In the genomic region with DNA sequence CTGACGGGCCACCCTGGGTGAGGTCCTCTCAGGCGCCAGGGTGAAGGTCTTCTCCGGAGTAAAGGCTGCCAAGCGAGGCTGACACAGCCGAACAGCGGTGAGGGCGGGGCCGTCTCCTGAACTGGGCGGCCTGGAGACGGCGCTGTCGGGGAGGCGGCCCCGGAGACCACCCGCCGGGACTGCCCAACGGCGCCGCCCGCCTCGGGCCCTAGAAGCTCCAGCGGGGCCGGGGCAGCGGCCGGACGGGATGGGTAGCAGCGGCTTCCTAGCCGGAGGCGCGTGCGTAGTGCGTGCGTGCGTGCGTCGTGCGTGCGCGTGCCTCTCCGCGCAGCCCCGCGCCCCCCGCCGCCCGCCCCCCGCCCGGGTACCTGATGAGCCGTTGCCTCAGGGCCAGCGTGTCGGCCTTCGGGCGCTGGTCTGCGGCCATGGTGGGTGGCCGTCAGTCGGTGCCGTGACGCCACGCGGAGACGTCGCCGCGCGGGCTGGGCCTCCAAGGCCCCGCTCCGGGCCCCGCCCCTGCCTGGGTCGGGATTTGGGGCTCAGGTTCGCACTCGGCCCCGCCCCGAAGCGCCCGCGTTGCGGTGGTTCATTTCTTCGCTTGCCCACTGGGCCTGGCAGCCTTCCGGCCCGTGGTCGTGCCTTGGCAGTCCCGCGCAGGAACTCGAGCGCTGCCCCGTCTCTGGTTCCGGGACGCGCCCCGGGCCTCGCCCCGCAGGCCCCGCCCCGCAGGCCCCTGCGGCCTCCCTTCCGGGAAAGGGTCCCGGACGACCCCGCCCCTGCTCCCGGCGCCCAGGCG, we compare ENCODE assay signal across 1 cellular context.
TF ChIP-seq lines count a peak whose summit lies in the region.

A gene (minus strand): TSS at position 679 of the 796 bp plus-strand sequence. CDS start 252 bp downstream, at position 427.

TF ChIP-seq in HEK293, 187 proteins besides CTCF, POLR2A, EP300 and RAD21 (continued from another document):
- TF ChIP-seq, protein P1, sequence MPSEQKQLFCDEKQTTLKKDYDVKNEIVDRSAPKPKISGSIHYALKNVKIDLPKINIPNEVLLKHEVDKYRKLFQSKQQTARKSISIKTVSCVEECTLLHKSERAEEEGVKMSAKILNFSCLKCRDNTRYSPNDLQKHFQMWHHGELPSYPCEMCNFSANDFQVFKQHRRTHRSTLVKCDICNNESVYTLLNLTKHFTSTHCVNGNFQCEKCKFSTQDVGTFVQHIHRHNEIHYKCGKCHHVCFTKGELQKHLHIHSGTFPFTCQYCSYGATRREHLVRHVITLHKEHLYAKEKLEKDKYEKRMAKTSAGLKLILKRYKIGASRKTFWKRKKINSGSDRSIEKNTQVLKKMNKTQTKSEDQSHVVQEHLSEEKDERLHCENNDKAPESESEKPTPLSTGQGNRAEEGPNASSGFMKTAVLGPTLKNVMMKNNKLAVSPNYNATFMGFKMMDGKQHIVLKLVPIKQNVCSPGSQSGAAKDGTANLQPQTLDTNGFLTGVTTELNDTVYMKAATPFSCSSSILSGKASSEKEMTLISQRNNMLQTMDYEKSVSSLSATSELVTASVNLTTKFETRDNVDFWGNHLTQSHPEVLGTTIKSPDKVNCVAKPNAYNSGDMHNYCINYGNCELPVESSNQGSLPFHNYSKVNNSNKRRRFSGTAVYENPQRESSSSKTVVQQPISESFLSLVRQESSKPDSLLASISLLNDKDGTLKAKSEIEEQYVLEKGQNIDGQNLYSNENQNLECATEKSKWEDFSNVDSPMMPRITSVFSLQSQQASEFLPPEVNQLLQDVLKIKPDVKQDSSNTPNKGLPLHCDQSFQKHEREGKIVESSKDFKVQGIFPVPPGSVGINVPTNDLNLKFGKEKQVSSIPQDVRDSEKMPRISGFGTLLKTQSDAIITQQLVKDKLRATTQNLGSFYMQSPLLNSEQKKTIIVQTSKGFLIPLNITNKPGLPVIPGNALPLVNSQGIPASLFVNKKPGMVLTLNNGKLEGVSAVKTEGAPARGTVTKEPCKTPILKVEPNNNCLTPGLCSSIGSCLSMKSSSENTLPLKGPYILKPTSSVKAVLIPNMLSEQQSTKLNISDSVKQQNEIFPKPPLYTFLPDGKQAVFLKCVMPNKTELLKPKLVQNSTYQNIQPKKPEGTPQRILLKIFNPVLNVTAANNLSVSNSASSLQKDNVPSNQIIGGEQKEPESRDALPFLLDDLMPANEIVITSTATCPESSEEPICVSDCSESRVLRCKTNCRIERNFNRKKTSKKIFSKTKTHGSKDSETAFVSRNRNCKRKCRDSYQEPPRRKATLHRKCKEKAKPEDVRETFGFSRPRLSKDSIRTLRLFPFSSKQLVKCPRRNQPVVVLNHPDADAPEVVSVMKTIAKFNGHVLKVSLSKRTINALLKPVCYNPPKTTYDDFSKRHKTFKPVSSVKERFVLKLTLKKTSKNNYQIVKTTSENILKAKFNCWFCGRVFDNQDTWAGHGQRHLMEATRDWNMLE (tag by site-specific recombination; conservative IDR thresholded peaks at IDR 0.05; ENCODE audit: low read depth) = peak; percentile 47; the same call in 1 of the 2 replicates
- TF ChIP-seq ZNF555 (tag by site-specific recombination; conservative IDR thresholded peaks at IDR 0.05) (no peak), KLF7 (tag by site-specific recombination; IDR thresholded peaks at IDR 0.05; ENCODE audit: borderline replicate concordance) (peak; percentile 74; the same call in 1 of the 2 replicates), ZNF423 (tag by site-specific recombination; IDR thresholded peaks at IDR 0.05) (no peak), ZNF350 (tag by site-specific recombination; IDR thresholded peaks at IDR 0.05) (no peak), ZNF544 (tag by site-specific recombination; IDR thresholded peaks at IDR 0.05) (no peak), ZNF600 (tag by site-specific recombination; IDR thresholded peaks at IDR 0.05) (no peak), KLF10 (tag by site-specific recombination; IDR thresholded peaks at IDR 0.05) (peak; percentile 64; the same call in 1 of the 2 replicates)
- TF ChIP-seq, protein P2, sequence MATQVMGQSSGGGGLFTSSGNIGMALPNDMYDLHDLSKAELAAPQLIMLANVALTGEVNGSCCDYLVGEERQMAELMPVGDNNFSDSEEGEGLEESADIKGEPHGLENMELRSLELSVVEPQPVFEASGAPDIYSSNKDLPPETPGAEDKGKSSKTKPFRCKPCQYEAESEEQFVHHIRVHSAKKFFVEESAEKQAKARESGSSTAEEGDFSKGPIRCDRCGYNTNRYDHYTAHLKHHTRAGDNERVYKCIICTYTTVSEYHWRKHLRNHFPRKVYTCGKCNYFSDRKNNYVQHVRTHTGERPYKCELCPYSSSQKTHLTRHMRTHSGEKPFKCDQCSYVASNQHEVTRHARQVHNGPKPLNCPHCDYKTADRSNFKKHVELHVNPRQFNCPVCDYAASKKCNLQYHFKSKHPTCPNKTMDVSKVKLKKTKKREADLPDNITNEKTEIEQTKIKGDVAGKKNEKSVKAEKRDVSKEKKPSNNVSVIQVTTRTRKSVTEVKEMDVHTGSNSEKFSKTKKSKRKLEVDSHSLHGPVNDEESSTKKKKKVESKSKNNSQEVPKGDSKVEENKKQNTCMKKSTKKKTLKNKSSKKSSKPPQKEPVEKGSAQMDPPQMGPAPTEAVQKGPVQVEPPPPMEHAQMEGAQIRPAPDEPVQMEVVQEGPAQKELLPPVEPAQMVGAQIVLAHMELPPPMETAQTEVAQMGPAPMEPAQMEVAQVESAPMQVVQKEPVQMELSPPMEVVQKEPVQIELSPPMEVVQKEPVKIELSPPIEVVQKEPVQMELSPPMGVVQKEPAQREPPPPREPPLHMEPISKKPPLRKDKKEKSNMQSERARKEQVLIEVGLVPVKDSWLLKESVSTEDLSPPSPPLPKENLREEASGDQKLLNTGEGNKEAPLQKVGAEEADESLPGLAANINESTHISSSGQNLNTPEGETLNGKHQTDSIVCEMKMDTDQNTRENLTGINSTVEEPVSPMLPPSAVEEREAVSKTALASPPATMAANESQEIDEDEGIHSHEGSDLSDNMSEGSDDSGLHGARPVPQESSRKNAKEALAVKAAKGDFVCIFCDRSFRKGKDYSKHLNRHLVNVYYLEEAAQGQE (tag by site-specific recombination; IDR thresholded peaks at IDR 0.05) = no peak
- TF ChIP-seq, protein P3, sequence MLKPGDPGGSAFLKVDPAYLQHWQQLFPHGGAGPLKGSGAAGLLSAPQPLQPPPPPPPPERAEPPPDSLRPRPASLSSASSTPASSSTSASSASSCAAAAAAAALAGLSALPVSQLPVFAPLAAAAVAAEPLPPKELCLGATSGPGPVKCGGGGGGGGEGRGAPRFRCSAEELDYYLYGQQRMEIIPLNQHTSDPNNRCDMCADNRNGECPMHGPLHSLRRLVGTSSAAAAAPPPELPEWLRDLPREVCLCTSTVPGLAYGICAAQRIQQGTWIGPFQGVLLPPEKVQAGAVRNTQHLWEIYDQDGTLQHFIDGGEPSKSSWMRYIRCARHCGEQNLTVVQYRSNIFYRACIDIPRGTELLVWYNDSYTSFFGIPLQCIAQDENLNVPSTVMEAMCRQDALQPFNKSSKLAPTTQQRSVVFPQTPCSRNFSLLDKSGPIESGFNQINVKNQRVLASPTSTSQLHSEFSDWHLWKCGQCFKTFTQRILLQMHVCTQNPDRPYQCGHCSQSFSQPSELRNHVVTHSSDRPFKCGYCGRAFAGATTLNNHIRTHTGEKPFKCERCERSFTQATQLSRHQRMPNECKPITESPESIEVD (tag by site-specific recombination; IDR thresholded peaks at IDR 0.05) = no peak
- TF ChIP-seq, protein P4, sequence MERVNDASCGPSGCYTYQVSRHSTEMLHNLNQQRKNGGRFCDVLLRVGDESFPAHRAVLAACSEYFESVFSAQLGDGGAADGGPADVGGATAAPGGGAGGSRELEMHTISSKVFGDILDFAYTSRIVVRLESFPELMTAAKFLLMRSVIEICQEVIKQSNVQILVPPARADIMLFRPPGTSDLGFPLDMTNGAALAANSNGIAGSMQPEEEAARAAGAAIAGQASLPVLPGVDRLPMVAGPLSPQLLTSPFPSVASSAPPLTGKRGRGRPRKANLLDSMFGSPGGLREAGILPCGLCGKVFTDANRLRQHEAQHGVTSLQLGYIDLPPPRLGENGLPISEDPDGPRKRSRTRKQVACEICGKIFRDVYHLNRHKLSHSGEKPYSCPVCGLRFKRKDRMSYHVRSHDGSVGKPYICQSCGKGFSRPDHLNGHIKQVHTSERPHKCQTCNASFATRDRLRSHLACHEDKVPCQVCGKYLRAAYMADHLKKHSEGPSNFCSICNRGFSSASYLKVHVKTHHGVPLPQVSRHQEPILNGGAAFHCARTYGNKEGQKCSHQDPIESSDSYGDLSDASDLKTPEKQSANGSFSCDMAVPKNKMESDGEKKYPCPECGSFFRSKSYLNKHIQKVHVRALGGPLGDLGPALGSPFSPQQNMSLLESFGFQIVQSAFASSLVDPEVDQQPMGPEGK (tag by site-specific recombination; IDR thresholded peaks at IDR 0.05) = peak; percentile 56
- TF ChIP-seq, protein P5, sequence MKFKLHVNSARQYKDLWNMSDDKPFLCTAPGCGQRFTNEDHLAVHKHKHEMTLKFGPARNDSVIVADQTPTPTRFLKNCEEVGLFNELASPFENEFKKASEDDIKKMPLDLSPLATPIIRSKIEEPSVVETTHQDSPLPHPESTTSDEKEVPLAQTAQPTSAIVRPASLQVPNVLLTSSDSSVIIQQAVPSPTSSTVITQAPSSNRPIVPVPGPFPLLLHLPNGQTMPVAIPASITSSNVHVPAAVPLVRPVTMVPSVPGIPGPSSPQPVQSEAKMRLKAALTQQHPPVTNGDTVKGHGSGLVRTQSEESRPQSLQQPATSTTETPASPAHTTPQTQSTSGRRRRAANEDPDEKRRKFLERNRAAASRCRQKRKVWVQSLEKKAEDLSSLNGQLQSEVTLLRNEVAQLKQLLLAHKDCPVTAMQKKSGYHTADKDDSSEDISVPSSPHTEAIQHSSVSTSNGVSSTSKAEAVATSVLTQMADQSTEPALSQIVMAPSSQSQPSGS (tag by site-specific recombination; IDR thresholded peaks at IDR 0.05; ENCODE audit: low read depth) = no peak
